18 cellular contexts compared by ENCODE assay signal in the genomic region with DNA sequence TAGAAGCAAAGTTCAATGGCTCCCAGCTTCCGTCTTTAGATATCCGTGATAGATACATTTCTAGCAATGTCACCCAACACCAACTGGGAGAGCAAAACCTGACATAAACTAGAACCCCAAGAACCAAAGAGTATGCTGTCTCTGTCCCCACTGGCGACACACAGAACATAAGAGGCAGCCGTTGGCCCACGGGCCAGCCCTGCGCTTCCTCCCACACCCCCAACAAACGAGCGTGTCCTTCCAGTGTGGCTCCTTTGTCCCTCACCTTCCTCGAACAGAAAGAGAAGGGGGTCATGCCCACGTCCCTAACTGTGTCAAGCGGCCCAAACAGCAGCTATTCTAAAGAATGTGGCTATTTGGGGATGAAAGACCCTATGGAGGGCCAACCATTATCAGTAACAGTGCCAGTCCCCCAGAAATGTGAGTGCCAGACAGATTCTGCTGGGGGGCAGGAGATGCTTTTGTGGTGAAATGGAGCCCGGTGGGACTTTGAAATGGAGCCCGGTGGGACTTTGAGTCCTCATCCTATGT.
"Had no signal": no experiment of that assay in that cellular context is flagged by ENCODE, and none has a peak within 500 bp of the region (broad histone marks: within the 10 kb centered on the region; RNA-seq: fewer than 3 reads in every experiment).

No MANE protein-coding gene starts in this region.

- H3K27me3 ChIP-seq: ovary, thyroid gland had no signal

- H3K4me1 ChIP-seq: lower lobe of right lung, thyroid gland had no signal

- H3K36me3 Mint-ChIP-seq: activated naive CD8-positive, alpha-beta T cell treated with anti-CD3 and anti-CD28 coated beads, Interleukin-2, amount 10 ng/mL, durations not matched to agents 7 days and 5 days; mesothelial cell of epicardium; WTC11 had no signal

- H3K27me3 Mint-ChIP-seq: dendritic cell treated with granulocyte-macrophage colony-stimulating factor and Interleukin-4, amounts not matched to agents 40 ng/mL and 50 ng/mL, for 4 days had no signal

- H3K9me3 ChIP-seq: lower lobe of right lung, ovary, thyroid gland had no signal

- H3K27ac ChIP-seq: epithelial cell of prostate, lower lobe of right lung, ovary, thyroid gland had no signal

- H3K4me3 ChIP-seq: lower lobe of right lung, ovary, thyroid gland had no signal

- DNase-seq: activated CD4-positive, alpha-beta T cell treated with anti-CD3 and anti-CD28 coated beads, Interleukin-2, amount 10 ng/mL, durations not matched to agents 24 days and 14 days; activated gamma-delta T cell; activated naive CD8-positive, alpha-beta T cell treated with anti-CD3 and anti-CD28 coated beads, Interleukin-2, amount 10 ng/mL, durations not matched to agents 7 days and 5 days; anterior cingulate cortex; cerebellar nuclear complex; effector memory CD8-positive, alpha-beta T cell; foreskin melanocyte; left colon; lower lobe of right lung; ovary; thyroid gland had no signal

- H3K36me3 ChIP-seq: lower lobe of right lung, ovary, thyroid gland had no signal

- H3K9me3 Mint-ChIP-seq: activated CD4-positive, alpha-beta T cell treated with anti-CD3 and anti-CD28 coated beads, Interleukin-2, amount 10 ng/mL, durations not matched to agents 24 days and 14 days; activated naive CD8-positive, alpha-beta T cell treated with anti-CD3 and anti-CD28 coated beads, Interleukin-2, amount 10 ng/mL, durations not matched to agents 7 days and 5 days; dendritic cell treated with granulocyte-macrophage colony-stimulating factor and Interleukin-4, amounts not matched to agents 40 ng/mL and 50 ng/mL, for 4 days; effector memory CD8-positive, alpha-beta T cell; mesothelial cell of epicardium; neural crest cell; T-helper 1 cell treated with Interleukin-12 subunit alpha and Interleukin-12 subunit beta and Interleukin-4 antibody, amounts not matched to agents 30 μg/mL and 1 μg/mL, for 36 hours; WTC11 had no signal

- H3K27ac Mint-ChIP-seq: activated CD4-positive, alpha-beta T cell treated with anti-CD3 and anti-CD28 coated beads, Interleukin-2, amount 10 ng/mL, durations not matched to agents 24 days and 14 days; dendritic cell treated with granulocyte-macrophage colony-stimulating factor and Interleukin-4, amounts not matched to agents 40 ng/mL and 50 ng/mL, for 4 days; mesothelial cell of epicardium; T-helper 1 cell treated with Interleukin-12 subunit alpha and Interleukin-12 subunit beta and Interleukin-4 antibody, amounts not matched to agents 30 μg/mL and 1 μg/mL, for 36 hours; WTC11 had no signal

- ATAC-seq: left colon, lower lobe of right lung, sciatic nerve, WTC11 had no signal

- H3K4me3 Mint-ChIP-seq: activated naive CD8-positive, alpha-beta T cell treated with anti-CD3 and anti-CD28 coated beads, Interleukin-2, amount 10 ng/mL, durations not matched to agents 7 days and 5 days; dendritic cell treated with granulocyte-macrophage colony-stimulating factor and Interleukin-4, amounts not matched to agents 40 ng/mL and 50 ng/mL, for 4 days; mesothelial cell of epicardium; neural crest cell; T-helper 1 cell treated with Interleukin-12 subunit alpha and Interleukin-12 subunit beta and Interleukin-4 antibody, amounts not matched to agents 30 μg/mL and 1 μg/mL, for 36 hours; WTC11 had no signal
